ENCODE assay signal across 18 cellular contexts in genomic region chr4:13635281-13635799, GRCh38.
"Had no signal": no experiment of that assay in that cellular context is flagged by ENCODE, and none has a peak within 500 bp of the region (broad histone marks: within the 10 kb centered on the region; RNA-seq: fewer than 3 reads in every experiment).

No MANE protein-coding gene starts in this region.

- H3K27me3 ChIP-seq: sigmoid colon, thyroid gland, vagina had no signal

- H3K36me3 Mint-ChIP-seq: activated CD4-positive, alpha-beta memory T cell treated with anti-CD3 and anti-CD28 coated beads for 36 hours; brain had no signal

- H3K4me1 ChIP-seq: thyroid gland, vagina had no signal

- DNase-seq: activated CD4-positive, alpha-beta memory T cell treated with anti-CD3 and anti-CD28 coated beads for 36 hours; activated CD4-positive, alpha-beta T cell treated with anti-CD3 and anti-CD28 coated beads for 36 hours; activated effector memory CD4-positive, alpha-beta T cell treated with Interleukin-2 at 50 U/mL for 16 hours; activated T-cell treated with anti-CD3 and anti-CD28 coated beads, Interleukin-2, amount 50 U/mL, for 4 hours; amniotic stem cell; cortex of kidney; effector CD8-positive, alpha-beta T cell; left colon; midbrain; sigmoid colon; stimulated activated CD4-positive, alpha-beta T cell treated with anti-CD3 and anti-CD28 coated beads, Interleukin-1b, Interleukin-23, amount 100 ng/mL, for 48 hours; T-helper 2 cell; thyroid gland had no signal

- H3K4me3 Mint-ChIP-seq: activated CD4-positive, alpha-beta memory T cell treated with anti-CD3 and anti-CD28 coated beads for 36 hours; activated CD4-positive, alpha-beta T cell treated with anti-CD3 and anti-CD28 coated beads for 36 hours; activated T-cell treated with anti-CD3 and anti-CD28 coated beads, Interleukin-2, amount 50 U/mL, for 4 hours; brain; central memory CD8-positive, alpha-beta T cell had no signal

- H3K27ac ChIP-seq: sigmoid colon, thyroid gland, vagina had no signal

- ATAC-seq: activated CD4-positive, alpha-beta T cell treated with anti-CD3 and anti-CD28 coated beads for 36 hours; activated naive CD4-positive, alpha-beta T cell treated with anti-CD3 and anti-CD28 coated beads, Interleukin-2, amount 50 U/mL, for 72 hours; activated T-cell treated with anti-CD3 and anti-CD28 coated beads, Interleukin-2, amount 50 U/mL, for 4 hours; left colon had no signal

- H3K4me1 Mint-ChIP-seq: activated CD4-positive, alpha-beta T cell treated with anti-CD3 and anti-CD28 coated beads for 36 hours; central memory CD8-positive, alpha-beta T cell had no signal

- H3K9me3 ChIP-seq: sigmoid colon, thyroid gland, vagina had no signal

- H3K27ac Mint-ChIP-seq: activated CD4-positive, alpha-beta memory T cell treated with anti-CD3 and anti-CD28 coated beads for 36 hours; activated CD4-positive, alpha-beta T cell treated with anti-CD3 and anti-CD28 coated beads for 36 hours; activated naive CD4-positive, alpha-beta T cell treated with anti-CD3 and anti-CD28 coated beads, Interleukin-2, amount 50 U/mL, for 72 hours had no signal

- H3K9me3 Mint-ChIP-seq: activated CD4-positive, alpha-beta memory T cell treated with anti-CD3 and anti-CD28 coated beads for 36 hours; activated naive CD4-positive, alpha-beta T cell treated with anti-CD3 and anti-CD28 coated beads, Interleukin-2, amount 50 U/mL, for 72 hours; activated T-cell treated with anti-CD3 and anti-CD28 coated beads, Interleukin-2, amount 50 U/mL, for 4 hours; brain; central memory CD8-positive, alpha-beta T cell had no signal

- H3K36me3 ChIP-seq: sigmoid colon, thyroid gland, vagina had no signal

- H3K4me3 ChIP-seq: lung, sigmoid colon, thyroid gland, vagina had no signal
